Comparison of ENCODE assay signal across 25 cellular contexts in the genomic region with DNA sequence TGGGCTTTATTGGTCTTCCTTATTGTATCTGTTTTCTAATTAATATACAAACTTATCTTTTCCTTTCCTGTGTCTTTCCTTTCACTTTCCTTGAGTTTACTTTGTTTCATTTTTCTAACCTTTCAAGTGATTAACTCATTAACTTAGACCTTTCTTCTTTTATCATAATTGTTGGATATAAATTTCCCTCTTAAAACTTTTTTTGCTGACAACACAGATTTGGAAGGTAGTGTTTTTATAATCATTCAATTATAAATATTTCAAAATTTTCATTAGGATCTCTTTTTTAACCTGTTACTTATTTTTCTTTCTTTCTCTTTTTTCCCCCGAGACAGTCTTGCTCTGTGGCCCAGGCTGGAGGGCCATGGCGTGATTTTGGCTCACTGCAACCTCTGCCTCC.
"Had no signal": no experiment of that assay in that cellular context is flagged by ENCODE, and none has a peak within 500 bp of the region (broad histone marks: within the 10 kb centered on the region; RNA-seq: fewer than 3 reads in every experiment).

No MANE protein-coding gene starts in this region.

- H3K9me3 ChIP-seq: MG63, Peyer's patch, SJSA1 had no signal

- H3K27ac ChIP-seq: PC-9, Peyer's patch, SJSA1, SK-N-MC had no signal

- H3K36me3 ChIP-seq: MG63, Peyer's patch, SJSA1 had no signal

- H3K27me3 ChIP-seq: MG63, Peyer's patch, SJSA1 had no signal

- H2AFZ ChIP-seq: PC-9 had no signal

- H3K4me3 ChIP-seq: MG63, PC-9, Peyer's patch, SJSA1, SK-N-MC had no signal

- H3K4me1 ChIP-seq: Peyer's patch, SJSA1 had no signal

- DNase-seq: Karpas-422, KG1, MG63, NCI-H1092, NCI-H1105 treated with DMSO at 0.1 percent for 48 hours, NCI-H1417 treated with DMSO at 0.1 percent for 48 hours, NCI-H146, NCI-H1694 treated with DMSO at 0.1 percent for 48 hours, NCI-H1930, NCI-H2081, NCI-H2107, NCI-H226, NCI-H446, NCI-H510A, NCI-H524 treated with DMSO at 0.1 percent for 48 hours, NCI-H69, NCI-H774, OCI-M1, PC-9, Peyer's patch, Right ventricle myocardium superior, RPMI8226, SIG-M5 had no signal

- H3K4me2 ChIP-seq: PC-9 had no signal
